Comparison of ENCODE assay signal across 8 cellular contexts in genomic region chr21:36698160-36699025, GRCh38. TPM values are rescaled to one million over a fixed set of nuclear protein-coding genes. Genes with fewer than 3 reads are reported as not detected.
DNase-seq lines count a peak whose midpoint lies in the region; ATAC-seq and TF ChIP-seq lines count a peak whose summit lies in the region.

No MANE protein-coding gene starts in this region.

- no peaks in the 10 kb centered on the region for H3K79me2 ChIP-seq in OCI-LY7 (ENCODE audit: insufficient read depth, low read depth, low read length)

- peak overlapping the region; percentile 54 for H3K4me3 ChIP-seq in epithelial cell of proximal tubule (ENCODE audit: low read depth, low read length)
- peak overlapping the region; percentile 27 for H3K4me3 ChIP-seq in ovary
- no peak overlapping the region for H3K4me3 ChIP-seq in OCI-LY7 (ENCODE audit: low read depth, low read length, poor library complexity, severe bottlenecking)

- H3K4me1 ChIP-seq in ovary (ENCODE audit: insufficient read depth): peaks cover 6% of the 10 kb centered on the region
- no peaks in the 10 kb centered on the region for H3K4me1 ChIP-seq in OCI-LY7 (ENCODE audit: insufficient read depth, low read length, poor library complexity, severe bottlenecking)

- CTCF ChIA-PET in OCI-LY7 (lab: Charles Lee; ENCODE audit: unreplicated experiment): no interaction called here

- no peak for TF ChIP-seq EP300 in ovary (IDR thresholded peaks at IDR 0.05)

- no TSS peak for BruUV-seq in OCI-LY7 (replicated peaks; lab: Mats Ljungman, UMichigan)

- DNase-seq in D341Med (ENCODE audit: low spot score) (peak; percentile 70), NCI-H1092 (lab: John Stamatoyannopoulos, UW) (peak; percentile 59), epithelial cell of proximal tubule (ENCODE audit: low read depth) (no peak), ovary (no peak), OCI-LY7 (ENCODE audit: low spot score) (no peak)

- H3K9me3 ChIP-seq in ovary: peaks cover 0 to 2% of the 10 kb centered on the region in 2 donors
- H3K9me3 ChIP-seq in OCI-LY7 (ENCODE audit: low read length): no peaks in the 10 kb centered on the region

- H3K36me3 ChIP-seq in ovary: no peaks in the 10 kb centered on the region
- no peaks in the 10 kb centered on the region for H3K36me3 ChIP-seq in OCI-LY7 (ENCODE audit: insufficient read depth, low read length)

- H3K9me2 ChIP-seq in OCI-LY7 (ENCODE audit: insufficient read depth, low read length): no peaks in the 10 kb centered on the region

- WGBS in ovary, 3 donors: 1 to 2% (median 2%) methylated on average over 54 to 80 of the region's 80 CpGs

- no peak for TF ChIP-seq CTCF in epithelial cell of proximal tubule (conservative IDR thresholded peaks at IDR 0.05; ENCODE audit: low read depth, low read length)
- no peak for TF ChIP-seq CTCF in ovary (IDR thresholded peaks at IDR 0.05)
- no peak for TF ChIP-seq CTCF in OCI-LY7 (conservative IDR thresholded peaks at IDR 0.05; ENCODE audit: low read length)

- POLR2A ChIA-PET in OCI-LY7 (lab: Charles Lee): no interaction called here

- H3K27ac ChIP-seq in ovary (no peak overlapping the region), OCI-LY7 (ENCODE audit: low read depth, low read length, poor library complexity, severe bottlenecking) (no peak overlapping the region)

- no peak for TF ChIP-seq POLR2A in ovary (IDR thresholded peaks at IDR 0.05)

- ATAC-seq in HG03135 (IDR thresholded peaks at IDR 0.05; ENCODE audit: unreplicated experiment): no peak
- ATAC-seq in GM18867 (IDR thresholded peaks at IDR 0.05; ENCODE audit: unreplicated experiment): no peak
- ATAC-seq in GM18517 (IDR thresholded peaks at IDR 0.05; ENCODE audit: unreplicated experiment): no peak

- H2AFZ ChIP-seq in OCI-LY7 (ENCODE audit: low read length): no peak overlapping the region

- intact Hi-C loops in ovary (cut with DNase I) (no loop called here), OCI-LY7 (cut with micrococcal nuclease; ENCODE audit: unreplicated experiment) (no loop called here)

- peaks cover 2% of the 10 kb centered on the region for H3K27me3 ChIP-seq in ovary

- no peaks in the 10 kb centered on the region for H4K20me1 ChIP-seq in OCI-LY7 (ENCODE audit: insufficient read depth, low read length)

- no peak overlapping the region for H3K4me2 ChIP-seq in OCI-LY7 (ENCODE audit: low read length)

RNA-seq across cellular contexts. Expression of gene SIM2, which starts 0.5 kb away (rescaled TPM):
- total RNA-seq in epithelial cell of proximal tubule: 22.3 and 23.2 TPM in 2 replicates
- under 1 TPM in 3 of 7 donors, not detected in 4; 0.11 to 0.23 (median 0.15) TPM for total RNA-seq in ovary
- polyA plus RNA-seq in ovary: under 1 TPM; 0.01 to 0.03 TPM
- total RNA-seq in OCI-LY7 (2014; rRNA removed; shearing (Covaris generic)): not detected in 2 replicates
- total RNA-seq in OCI-LY7 (2022): not detected in 2 replicates

Comparison
In these comparisons a context has a peak if more than half of its experiments do, and no peak if none do; other contexts are left out.
1. DNase-seq: peak in D341Med (single experiment) and NCI-H1092 (single experiment); none in epithelial cell of proximal tubule (single experiment), ovary (0 of 5) and OCI-LY7 (single experiment).
2. RNA of gene SIM2, which starts 0.5 kb away (total RNA-seq): 22.3 to 23.2 TPM in epithelial cell of proximal tubule; 0.11 to 0.23 TPM in ovary and not detected in OCI-LY7; every median in the first group is over 10 times any median in the second.